ENCODE assay signal across 8 cellular contexts in the genomic region with DNA sequence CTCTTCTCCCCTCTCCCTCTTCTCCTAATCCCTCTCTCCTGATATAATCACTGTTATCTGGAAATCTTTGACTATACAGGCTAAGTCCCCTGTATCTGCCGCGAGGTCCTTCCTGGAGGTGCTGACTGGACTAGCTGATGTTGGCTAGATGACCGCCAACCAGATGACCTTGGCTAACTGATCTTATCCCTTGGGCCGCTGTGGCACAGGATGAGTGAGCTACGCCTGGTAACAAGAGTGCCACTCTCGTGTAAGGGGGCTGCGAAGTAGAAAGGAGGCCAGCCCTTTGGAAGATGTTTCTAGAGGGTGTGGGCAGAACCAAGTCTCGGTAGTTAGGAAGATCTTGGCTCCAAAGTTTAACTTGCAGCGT. TPM values are rescaled to one million over a fixed set of nuclear protein-coding genes. Genes with fewer than 3 reads are reported as not detected.
A peak's percentile ranks its signal among the peaks of the same experiment; 100 is the strongest.
DNase-seq lines count a peak whose midpoint lies in the region; ATAC-seq and TF ChIP-seq lines count a peak whose summit lies in the region.

No MANE protein-coding gene starts in this region.

- H3K4me2 ChIP-seq in hepatocyte = peak overlapping the region; percentile 85

- H3K36me3 Mint-ChIP-seq in CD4-positive, CD25-positive, alpha-beta regulatory T cell = peaks cover 24% of the 10 kb centered on the region
- peaks cover 24% of the 10 kb centered on the region for H3K36me3 Mint-ChIP-seq in activated B cell treated with CpG ODN at 0.5 μM for 24 hours (ENCODE audit: low read depth)

- peaks cover 6 to 7% of the 10 kb centered on the region in 2 experiments for H3K9me3 ChIP-seq in CD4-positive, CD25-positive, alpha-beta regulatory T cell (ENCODE audit: control insufficient read depth in 2 of 2, low read length in 2 of 2)
- no peaks in the 10 kb centered on the region for H3K9me3 ChIP-seq in hepatocyte (ENCODE audit: low read depth)
- H3K9me3 ChIP-seq in spleen = peaks cover 0 to 14% (median 10%) of the 10 kb centered on the region in 8 donors

- peak in 1 of 3 donors; percentile 2 for DNase-seq in CD4-positive, CD25-positive, alpha-beta regulatory T cell
- DNase-seq in activated B cell treated with CpG ODN at 0.5 μM for 24 hours (no peak), hepatocyte (ENCODE audit: low spot score) (no peak), spleen (no peak), putamen (ENCODE audit: low spot score) (no peak), SW 1271 (lab: John Stamatoyannopoulos, UW) (no peak)

- H3K9me3 Mint-ChIP-seq in CD4-positive, CD25-positive, alpha-beta regulatory T cell = peaks cover 0 to 14% (median 0%) of the 10 kb centered on the region in 7 donors
- H3K9me3 Mint-ChIP-seq in activated B cell treated with CpG ODN at 0.5 μM for 24 hours = peaks cover 7% of the 10 kb centered on the region

- H3K9me2 ChIP-seq in hepatocyte (replicated peaks; ENCODE audit: insufficient read depth) = no peaks in the 10 kb centered on the region

- peak overlapping the region in 2 of 3 donors; percentile 80 to 82 for H3K27ac Mint-ChIP-seq in CD4-positive, CD25-positive, alpha-beta regulatory T cell
- H3K27ac Mint-ChIP-seq in activated B cell treated with CpG ODN at 0.5 μM for 24 hours = peak overlapping the region; percentile 68

- H3K4me1 Mint-ChIP-seq in CD4-positive, CD25-positive, alpha-beta regulatory T cell = peaks cover 7 to 39% (median 30%) of the 10 kb centered on the region in 4 donors
- peaks cover 27% of the 10 kb centered on the region for H3K4me1 Mint-ChIP-seq in activated B cell treated with CpG ODN at 0.5 μM for 24 hours

- POLR2A ChIA-PET in activated B cell treated with CpG ODN at 0.5 μM for 24 hours (lab: Charles Lee) = no interaction called here

- peaks cover 43% of the 10 kb centered on the region for H3K79me2 ChIP-seq in hepatocyte

- H3K27me3 Mint-ChIP-seq in CD4-positive, CD25-positive, alpha-beta regulatory T cell = peaks cover 13% of the 10 kb centered on the region
- H3K27me3 Mint-ChIP-seq in activated B cell treated with CpG ODN at 0.5 μM for 24 hours = peaks cover 5% of the 10 kb centered on the region

- WGBS in hepatocyte (ENCODE audit: low lambda C conversion rate, missing lambda C conversion rate) = 7% methylated on average over 9 of the region's 9 CpGs
- WGBS in spleen, 5 donors = 16 to 31% (median 19%) methylated on average over 7 to 9 of the region's 9 CpGs

- H3K27ac ChIP-seq in CD4-positive, CD25-positive, alpha-beta regulatory T cell (ENCODE audit: insufficient read depth, low read length, poor library complexity, severe bottlenecking) = no peak overlapping the region
- peak overlapping the region; percentile 99 for H3K27ac ChIP-seq in hepatocyte
- peak overlapping the region in 6 of 8 donors; percentile 29 to 91 (median 88) for H3K27ac ChIP-seq in spleen

- H3K4me1 ChIP-seq in CD4-positive, CD25-positive, alpha-beta regulatory T cell (ENCODE audit: control insufficient read depth, insufficient read depth, low read length, poor library complexity, severe bottlenecking) = peaks cover 17% of the 10 kb centered on the region
- H3K4me1 ChIP-seq in hepatocyte (ENCODE audit: insufficient read depth) (peaks cover 23% of the 10 kb centered on the region), spleen (peaks cover 0 to 37% (median 20%) of the 10 kb centered on the region in 6 donors)

- no peak for TF ChIP-seq POLR2A in spleen (IDR thresholded peaks at IDR 0.05)

- peaks cover 13% of the 10 kb centered on the region for H3K27me3 ChIP-seq in CD4-positive, CD25-positive, alpha-beta regulatory T cell (ENCODE audit: control insufficient read depth, insufficient read depth, low read length)
- H3K27me3 ChIP-seq in hepatocyte (no peaks in the 10 kb centered on the region), spleen (replicated peaks in 1 of 7) (no peaks in the 10 kb centered on the region)

- peaks cover 38% of the 10 kb centered on the region for H4K20me1 ChIP-seq in hepatocyte (ENCODE audit: insufficient read depth, poor library complexity, severe bottlenecking)

- peak overlapping the region; percentile 88 to 90 (median 88) for H3K4me3 Mint-ChIP-seq in CD4-positive, CD25-positive, alpha-beta regulatory T cell
- peak overlapping the region; percentile 86 for H3K4me3 Mint-ChIP-seq in activated B cell treated with CpG ODN at 0.5 μM for 24 hours

- ATAC-seq in CD4-positive, CD25-positive, alpha-beta regulatory T cell (ENCODE audit: low read depth in 2 of 2) = peak in 1 of 2 donors; percentile 13
- ATAC-seq in GM19395 (IDR thresholded peaks at IDR 0.05; ENCODE audit: unreplicated experiment) (peak; percentile 26), HG03439 (IDR thresholded peaks at IDR 0.05; ENCODE audit: unreplicated experiment) (peak; percentile 23), activated B cell treated with CpG ODN at 0.5 μM for 24 hours (ENCODE audit: low read depth) (peak; percentile 23)

- TF ChIP-seq CTCF in activated B cell treated with CpG ODN at 0.5 μM for 24 hours (IDR thresholded peaks at IDR 0.05) = no peak
- TF ChIP-seq CTCF in hepatocyte (IDR thresholded peaks at IDR 0.05; ENCODE audit: poor library complexity) = no peak
- no peak for TF ChIP-seq CTCF in spleen (IDR thresholded peaks at IDR 0.05 in 8 of 11, conservative IDR thresholded peaks at IDR 0.05 in 3 of 11)

- peaks cover 9% of the 10 kb centered on the region for H3K36me3 ChIP-seq in CD4-positive, CD25-positive, alpha-beta regulatory T cell (ENCODE audit: control insufficient read depth, insufficient read depth, low read length)
- H3K36me3 ChIP-seq in hepatocyte (replicated peaks; ENCODE audit: insufficient read depth, low read depth) (no peaks in the 10 kb centered on the region), spleen (peaks cover 0 to 10% (median 3%) of the 10 kb centered on the region in 6 donors)

- H2AFZ ChIP-seq in hepatocyte = peak overlapping the region; percentile 100

- intact Hi-C loops in activated B cell treated with CpG ODN at 0.5 μM for 24 hours (cut with micrococcal nuclease) = loop anchor here (1.0 to 5.0 kb wide), 3 partner anchors 566 to 1575 kb away; a partner anchor contains a TSS
- intact Hi-C loops in spleen (cut with DNase I; ENCODE audit: low total_unique reads) = no loop called here

- peak overlapping the region; percentile 75 for H3K4me3 ChIP-seq in CD4-positive, CD25-positive, alpha-beta regulatory T cell (ENCODE audit: low read depth, low read length)
- H3K4me3 ChIP-seq in hepatocyte (peak overlapping the region; percentile 98), spleen (peak overlapping the region; percentile 10 to 99 (median 96))

- CTCF ChIA-PET in activated B cell treated with CpG ODN at 0.5 μM for 24 hours (lab: Charles Lee) = no interaction called here

RNA-seq across cellular contexts. Expression of a gene that starts 0.3 kb away (rescaled TPM):
- total RNA-seq in CD4-positive, CD25-positive, alpha-beta regulatory T cell = 33.5 TPM
- 10 to 100 TPM; 36.4 to 42.6 (median 39.3) TPM for polyA plus RNA-seq in CD4-positive, CD25-positive, alpha-beta regulatory T cell
- total RNA-seq in activated B cell treated with CpG ODN at 0.5 μM for 24 hours (33.6 and 34.7 TPM in 2 replicates), hepatocyte (84.0 and 105 TPM in 2 replicates), spleen (10 to 100 TPM; 35.4 to 45.9 (median 40.3) TPM)
- polyA plus RNA-seq in hepatocyte (38.7 and 53.9 TPM in 2 replicates), spleen (10 to 100 TPM; 11.9 to 16.4 (median 16.1) TPM)
